Comparison of ENCODE assay signal across 14 cellular contexts in the genomic region with DNA sequence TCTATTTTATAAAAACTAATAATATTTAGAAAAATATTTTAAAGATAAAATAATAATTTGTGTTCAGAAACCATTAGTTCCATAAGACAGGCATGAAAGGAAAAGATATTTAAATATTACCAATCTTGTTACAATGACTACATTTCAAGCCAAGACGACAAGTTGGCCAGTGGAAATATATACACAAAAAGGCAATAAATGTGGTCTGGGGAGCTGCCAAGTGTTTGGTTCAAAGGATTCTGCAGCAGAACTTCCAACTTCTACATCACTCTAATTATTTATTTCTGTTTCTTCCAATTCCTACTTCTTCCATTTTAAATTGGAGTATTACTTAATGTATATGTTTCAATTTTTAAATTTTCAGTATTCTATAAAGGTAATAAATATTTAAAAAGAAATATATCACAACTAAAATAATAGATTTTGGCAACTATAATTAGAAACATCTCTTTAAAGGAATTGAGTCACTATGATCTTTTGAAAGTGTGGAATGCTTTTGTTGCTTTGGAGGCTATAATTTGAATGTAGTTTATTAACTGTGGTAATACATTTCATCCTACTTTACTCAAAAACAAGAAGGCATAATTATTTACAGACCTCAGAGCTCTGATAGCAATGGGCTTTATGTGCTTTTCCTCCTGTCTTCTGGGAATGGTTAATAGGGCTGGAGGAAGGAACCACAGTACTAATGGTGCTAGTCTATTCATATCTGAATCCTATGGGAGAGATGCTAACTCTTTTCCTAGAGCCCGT.
DNase-seq lines count a peak whose midpoint lies in the region; ATAC-seq and TF ChIP-seq lines count a peak whose summit lies in the region.
"Had no signal": no experiment of that assay in that cellular context is flagged by ENCODE, and none has a peak within 500 bp of the region (broad histone marks: within the 10 kb centered on the region; RNA-seq: fewer than 3 reads in every experiment).

No MANE protein-coding gene starts in this region.

- H3K4me1 ChIP-seq in mesenchymal stem cell (ENCODE audit: control insufficient read depth, insufficient read depth, low read depth, low read length) = peaks cover 2% of the 10 kb centered on the region

- H3K23ac ChIP-seq in mesenchymal stem cell (ENCODE audit: low read length in 2 of 2) = no peak overlapping the region

- H3K14ac ChIP-seq in mesenchymal stem cell (ENCODE audit: low read length in 2 of 2) = no peak overlapping the region

- H2AFZ ChIP-seq in mesenchymal stem cell (ENCODE audit: low read depth, low read length) = no peak overlapping the region

- H2BK15ac ChIP-seq in mesenchymal stem cell (ENCODE audit: low read depth, poor library complexity, severe bottlenecking) = no peak overlapping the region

- H4K8ac ChIP-seq in mesenchymal stem cell (ENCODE audit: low read length) = no peak overlapping the region

- H3K79me1 ChIP-seq in mesenchymal stem cell (replicated peaks; ENCODE audit: low read length, poor library complexity, severe bottlenecking) = no peaks in the 10 kb centered on the region

- TF ChIP-seq CTCF in AG10803 (conservative IDR thresholded peaks at IDR 0.05; ENCODE audit: low read length) = no peak

- H3K27me3 ChIP-seq in mesenchymal stem cell (ENCODE audit: control insufficient read depth in 1 of 2, insufficient read depth in 1 of 2, low read length in 2 of 2) = no peaks in the 10 kb centered on the region
- H3K27me3 ChIP-seq: BLaER1 had no signal

- in situ Hi-C loops in KBM-7 (cut with MboI; ENCODE audit: low pct_unique_long_range_greater_than_20kb, low sequenced_read_pairs) = no loop called here

- ATAC-seq in HG02885 (IDR thresholded peaks at IDR 0.05; ENCODE audit: poor library complexity, unreplicated experiment) (no peak), HG02759 (IDR thresholded peaks at IDR 0.05; ENCODE audit: unreplicated experiment) (no peak)

- H3K4me2 ChIP-seq in mesenchymal stem cell (ENCODE audit: low read length, poor library complexity, severe bottlenecking) = no peak overlapping the region
- H3K4me2 ChIP-seq: BLaER1 had no signal

- no peaks in the 10 kb centered on the region for H3K9me3 ChIP-seq in mesenchymal stem cell (ENCODE audit: control insufficient read depth, low read length)
- H3K9me3 ChIP-seq: BLaER1 had no signal

- 0% methylated on average over 1 of the region's 2 CpGs for WGBS in mesenchymal stem cell

- H2BK12ac ChIP-seq in mesenchymal stem cell (ENCODE audit: low read length in 2 of 2) = no peak overlapping the region

- H3K4me3 ChIP-seq in AG10803 (ENCODE audit: low read length) (no peak overlapping the region), mesenchymal stem cell (ENCODE audit: insufficient read depth in 1 of 2, low read depth in 1 of 2, low read length in 2 of 2) (no peak overlapping the region)
- H3K4me3 ChIP-seq: BLaER1 had no signal

- H2BK120ac ChIP-seq in mesenchymal stem cell (ENCODE audit: low read depth, low read length) = no peak overlapping the region

- no peak overlapping the region for H2AK5ac ChIP-seq in mesenchymal stem cell (ENCODE audit: low read length, severe bottlenecking)

- no peak overlapping the region for H4K91ac ChIP-seq in mesenchymal stem cell (ENCODE audit: low read length)

- DNase-seq in AG10803 (ENCODE audit: low read depth) (peak; percentile 67), KBM-7 (peak; percentile 9), astrocyte of the hippocampus (ENCODE audit: low read depth, low spot score) (peak; percentile 85), mesenchymal stem cell (peak; percentile 67), OCI-M1 (lab: John Stamatoyannopoulos, UW) (no peak), HK-2 (ENCODE audit: unreplicated experiment) (no peak)
- DNase-seq: activated B cell treated with CpG ODN at 0.5 μM for 24 hours; activated CD8-positive, alpha-beta memory T cell treated with anti-CD3 and anti-CD28 coated beads, Interleukin-2, amount 50 U/mL, for 48 hours; DND-41; Kasumi-1; NCI-H2081 treated with DMSO at 0.1 percent for 48 hours had no signal

- H3K4ac ChIP-seq in mesenchymal stem cell (ENCODE audit: low read depth in 1 of 2, low read length in 2 of 2) = no peak overlapping the region

- H3K18ac ChIP-seq in mesenchymal stem cell (ENCODE audit: low read depth in 1 of 2, low read length in 2 of 2) = no peak overlapping the region

- no peak overlapping the region for H2BK5ac ChIP-seq in mesenchymal stem cell (ENCODE audit: low read depth, low read length, poor library complexity, severe bottlenecking)

- no peak overlapping the region for H3K27ac ChIP-seq in mesenchymal stem cell (ENCODE audit: low read length, poor library complexity, severe bottlenecking)
- H3K27ac ChIP-seq: BLaER1 had no signal

- peaks cover under 1 to 27% of the 10 kb centered on the region in 2 experiments for H3K36me3 ChIP-seq in mesenchymal stem cell (ENCODE audit: control insufficient read depth in 1 of 2, insufficient read depth in 2 of 2, low read depth in 1 of 2, low read length in 2 of 2)
- H3K36me3 ChIP-seq: BLaER1 had no signal

- H3K9ac ChIP-seq in mesenchymal stem cell (ENCODE audit: low read length) = no peak overlapping the region
- H3K9ac ChIP-seq: BLaER1 had no signal

Comparison
In these comparisons a context has a peak if more than half of its experiments do, and no peak if none do; other contexts are left out.
1. DNase-seq: peak in AG10803 (single experiment), KBM-7 (single experiment), astrocyte of the hippocampus (single experiment) and mesenchymal stem cell (single experiment); none in OCI-M1 (single experiment) and HK-2 (single experiment).